ENCODE assay signal across 26 cellular contexts in genomic region chr6:61835214-61835613, GRCh38.
"Had no signal": no experiment of that assay in that cellular context is flagged by ENCODE, and none has a peak within 500 bp of the region (broad histone marks: within the 10 kb centered on the region; RNA-seq: fewer than 3 reads in every experiment).

No MANE protein-coding gene starts in this region.

- DNase-seq: stimulated activated CD4-positive, alpha-beta T cell treated with anti-CD3 and anti-CD28 coated beads, Interleukin-2, amount 100 ng/mL, for 48 hours; stimulated activated CD4-positive, alpha-beta T cell treated with anti-CD3 and anti-CD28 coated beads, Interleukin-4, amount 100 ng/mL, for 1 hour; stimulated activated CD4-positive, alpha-beta T cell treated with anti-CD3 and anti-CD28 coated beads, Interleukin-4, amount 100 ng/mL, for 24 hours; stimulated activated CD4-positive, alpha-beta T cell treated with anti-CD3 and anti-CD28 coated beads, Interleukin-4, amount 100 ng/mL, for 4 hours; stimulated activated CD8-positive, alpha-beta memory T cell treated with anti-CD3 and anti-CD28 coated beads, Interleukin-4, amount 100 ng/mL, for 48 hours; stimulated activated naive B cell treated with anti-CD40 and anti-IgM and Interleukin-4, amounts not matched to agents 10 μg/mL and 1 μg/mL and 100 μg/mL, for 72 hours; stimulated activated naive CD4-positive, alpha-beta T cell; stimulated activated naive CD4-positive, alpha-beta T cell treated with Interleukin-2 at 50 U/mL for 16 hours; stimulated activated naive CD8-positive, alpha-beta T cell treated with anti-CD3 and anti-CD28 coated beads, Interleukin-15, amount 100 ng/mL, for 72 hours; stimulated activated naive CD8-positive, alpha-beta T cell treated with anti-CD3 and anti-CD28 coated beads, Interleukin-15, Interleukin-2, amounts not matched to agents 100 U/mL and 50 U/mL, for 24 hours; stomach; substantia nigra; testis; thyroid gland; tibial artery; transverse colon; trophoblast cell; upper lobe of left lung; upper lobe of right lung; uterus had no signal

- H3K9me3 ChIP-seq: stomach, suprapubic skin, testis, thoracic aorta, thyroid gland, tibial artery, tibial nerve, transverse colon, upper lobe of left lung, upper lobe of right lung, uterus, vagina had no signal

- H3K27me3 ChIP-seq: stomach, suprapubic skin, testis, thyroid gland, tibial artery, tibial nerve, transverse colon, upper lobe of left lung, upper lobe of right lung, uterus, vagina had no signal

- ATAC-seq: stimulated activated effector memory CD8-positive, alpha-beta T cell treated with anti-CD3 and anti-CD28 coated beads, Interleukin-12 subunit alpha, Interleukin-12 subunit beta, amount 100 ng/mL, for 72 hours; stimulated activated memory B cell treated with anti-CD40 and anti-IgM and Interleukin-4, amounts not matched to agents 10 μg/mL and 1 μg/mL and 100 μg/mL, for 72 hours; stimulated activated naive B cell treated with anti-CD40 and anti-IgM and Interleukin-4, amounts not matched to agents 10 μg/mL and 1 μg/mL and 100 μg/mL, for 72 hours; stimulated activated naive CD8-positive, alpha-beta T cell treated with anti-CD3 and anti-CD28 coated beads, Interleukin-15, amount 100 ng/mL, for 72 hours; stimulated activated naive CD8-positive, alpha-beta T cell treated with anti-CD3 and anti-CD28 coated beads, Interleukin-15, Interleukin-2, amounts not matched to agents 100 U/mL and 50 U/mL, for 24 hours; upper lobe of right lung had no signal

- H3K36me3 ChIP-seq: stomach, suprapubic skin, thoracic aorta, thyroid gland, tibial artery, tibial nerve, transverse colon, upper lobe of left lung, upper lobe of right lung, uterus, vagina had no signal

- H3K27ac ChIP-seq: stomach, suprapubic skin, testis, thoracic aorta, thyroid gland, tibial artery, tibial nerve, transverse colon, upper lobe of left lung, upper lobe of right lung, uterus, vagina had no signal

- H3K4me3 ChIP-seq: stomach, suprapubic skin, testis, thoracic aorta, thyroid gland, tibial artery, tibial nerve, transverse colon, upper lobe of left lung, upper lobe of right lung, uterus, vagina had no signal
